In the genomic region with DNA sequence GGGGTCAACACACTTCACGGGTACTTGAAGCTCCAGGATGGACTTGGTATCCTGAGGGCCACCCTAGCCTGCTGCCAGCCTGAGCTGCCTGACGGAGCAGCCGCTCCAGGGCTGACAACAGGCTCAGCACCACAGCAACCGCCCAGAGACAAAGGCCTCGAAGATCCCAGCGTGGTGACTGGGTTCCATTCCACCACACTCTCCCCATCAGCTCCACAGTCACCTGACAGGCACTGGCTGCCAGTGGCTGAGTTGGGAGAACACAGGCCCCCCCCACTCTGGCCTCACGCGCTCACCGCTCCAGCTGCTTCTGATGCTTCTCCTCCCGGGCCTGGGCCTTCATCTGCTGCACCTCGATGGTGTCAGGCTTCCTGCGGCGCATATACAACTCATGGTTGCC, we compare ENCODE assay signal across 13 cellular contexts. TPM values are rescaled to one million over a fixed set of nuclear protein-coding genes. Genes with fewer than 3 reads are reported as not detected.
DNase-seq lines count a peak whose midpoint lies in the region; ATAC-seq, FAIRE-seq and TF ChIP-seq lines count a peak whose summit lies in the region.
"Had no signal": no experiment of that assay in that cellular context is flagged by ENCODE, and none has a peak within 500 bp of the region (broad histone marks: within the 10 kb centered on the region; RNA-seq: fewer than 3 reads in every experiment).

No MANE protein-coding gene starts in this region.

- DNase-seq in activated naive CD4-positive, alpha-beta T cell treated with anti-CD3 and anti-CD28 coated beads, Interleukin-2, amount 50 U/mL, for 16 hours: no peak
- peak; percentile 33 for DNase-seq in astrocyte of the hippocampus (ENCODE audit: low read depth, low spot score)
- DNase-seq in kidney: peak; percentile 61
- DNase-seq in SKM-1 treated with dmso at 0.1 percent for 144 hours (lab: John Stamatoyannopoulos, UW; ENCODE audit: unreplicated experiment): no peak
- no peak for DNase-seq in activated gamma-delta T cell treated with Interleukin-2 at 50 U/mL for 16 hours
- DNase-seq in breast epithelium (ENCODE audit: low spot score in 2 of 2): no peak
- DNase-seq: BE2C; islet precursor cell; NCI-H526 treated with DMSO at 0.1 percent for 48 hours; SK-N-SH; stimulated activated CD4-positive, alpha-beta T cell treated with anti-CD3 and anti-CD28 coated beads, Interleukin-2, amount 100 ng/mL, for 24 hours had no signal

- H3K9ac ChIP-seq in kidney (ENCODE audit: low read length in 2 of 2): no peak overlapping the region
- H3K9ac ChIP-seq: SK-N-SH had no signal

- H3K27ac ChIP-seq in kidney (ENCODE audit: low read depth in 2 of 2, low read length in 2 of 2) (no peak overlapping the region), breast epithelium (no peak overlapping the region)

- peaks cover 31% of the 10 kb centered on the region for H3K36me3 Mint-ChIP-seq in activated naive CD4-positive, alpha-beta T cell treated with anti-CD3 and anti-CD28 coated beads, Interleukin-2, amount 50 U/mL, for 24 hours

- H3K27ac Mint-ChIP-seq in activated naive CD4-positive, alpha-beta T cell treated with anti-CD3 and anti-CD28 coated beads, Interleukin-2, amount 50 U/mL, for 24 hours: peak overlapping the region; percentile 31

- intact Hi-C loops in kidney (cut with DNase I): no loop called here
- intact Hi-C loops in breast epithelium (cut with DNase I; ENCODE audit: low total_unique reads): no loop called here

- no peaks in the 10 kb centered on the region for H3K27me3 Mint-ChIP-seq in activated naive CD4-positive, alpha-beta T cell treated with anti-CD3 and anti-CD28 coated beads, Interleukin-2, amount 50 U/mL, for 24 hours

- H3K9me3 Mint-ChIP-seq in activated naive CD4-positive, alpha-beta T cell treated with anti-CD3 and anti-CD28 coated beads, Interleukin-2, amount 50 U/mL, for 24 hours: no peaks in the 10 kb centered on the region

- no peaks in the 10 kb centered on the region for H3K27me3 ChIP-seq in breast epithelium
- H3K27me3 ChIP-seq: BE2C had no signal

- ATAC-seq in GM21529 (IDR thresholded peaks at IDR 0.05; ENCODE audit: unreplicated experiment): no peak

- no peaks in the 10 kb centered on the region for H3K4me1 ChIP-seq in kidney (ENCODE audit: control insufficient read depth in 1 of 2, insufficient read depth in 1 of 2, low read depth in 1 of 2, low read length in 2 of 2)
- no peaks in the 10 kb centered on the region for H3K4me1 ChIP-seq in breast epithelium

- H3K36me3 ChIP-seq in kidney (ENCODE audit: control insufficient read depth in 1 of 2, insufficient read depth in 2 of 2, low read length in 2 of 2) (peaks cover 69 to 95% of the 10 kb centered on the region in 2 donors), breast epithelium (peaks cover 3% of the 10 kb centered on the region)

- no peak overlapping the region for H3K4me3 Mint-ChIP-seq in activated naive CD4-positive, alpha-beta T cell treated with anti-CD3 and anti-CD28 coated beads, Interleukin-2, amount 50 U/mL, for 24 hours

- no peaks in the 10 kb centered on the region for H3K9me3 ChIP-seq in kidney (ENCODE audit: control insufficient read depth in 1 of 2, low read length in 2 of 2)
- no peaks in the 10 kb centered on the region for H3K9me3 ChIP-seq in breast epithelium
- H3K9me3 ChIP-seq: BE2C, SK-N-SH had no signal

- H3K4me3 ChIP-seq in kidney (ENCODE audit: low read length in 2 of 2) (no peak overlapping the region), breast epithelium (no peak overlapping the region)

- TF ChIP-seq CTCF in kidney (IDR thresholded peaks at IDR 0.05; ENCODE audit: borderline replicate concordance, extremely low read depth, insufficient read depth): no peak
- no peak for TF ChIP-seq CTCF in breast epithelium (IDR thresholded peaks at IDR 0.05)

- TF ChIP-seq POLR2A in breast epithelium (IDR thresholded peaks at IDR 0.05): no peak

- peaks cover 45% of the 10 kb centered on the region for H3K4me1 Mint-ChIP-seq in activated naive CD4-positive, alpha-beta T cell treated with anti-CD3 and anti-CD28 coated beads, Interleukin-2, amount 50 U/mL, for 24 hours

- FAIRE-seq in kidney (lab: Jason Lieb, UNC): no peak

RNA-seq across cellular contexts. Expression of a gene that starts 48.2 kb away (rescaled TPM):
- total RNA-seq in kidney: 636 TPM
- 154 TPM for polyA plus RNA-seq in kidney (ENCODE audit: insufficient read depth, low read depth, low replicate concordance)
- 100 to 1,000 TPM in 1 of 3 donors, 10 to 100 TPM in 2; 29.1 to 154 (median 59.3) TPM for total RNA-seq in breast epithelium

Comparison
In these comparisons a context has a peak if more than half of its experiments do, and no peak if none do; other contexts are left out.
1. DNase-seq: peak in astrocyte of the hippocampus (single experiment) and kidney (single experiment); none in activated naive CD4-positive, alpha-beta T cell treated with anti-CD3 and anti-CD28 coated beads, Interleukin-2, amount 50 U/mL, for 16 hours (single experiment), SKM-1 treated with dmso at 0.1 percent for 144 hours (single experiment), activated gamma-delta T cell treated with Interleukin-2 at 50 U/mL for 16 hours (single experiment) and breast epithelium (0 of 2).